ENCODE assay signal across 14 cellular contexts in genomic region chr3:13141183-13141582, GRCh38.
DNase-seq lines count a peak whose midpoint lies in the region; ATAC-seq and TF ChIP-seq lines count a peak whose summit lies in the region.
"Had no signal": no experiment of that assay in that cellular context is flagged by ENCODE, and none has a peak within 500 bp of the region (broad histone marks: within the 10 kb centered on the region; RNA-seq: fewer than 3 reads in every experiment).

No MANE protein-coding gene starts in this region.

- H3K36me3 ChIP-seq in Peyer's patch (no peaks in the 10 kb centered on the region), OCI-LY7 (ENCODE audit: insufficient read depth, low read length) (no peaks in the 10 kb centered on the region)
- H3K36me3 ChIP-seq: BE2C had no signal

- TF ChIP-seq CTCF in Peyer's patch (IDR thresholded peaks at IDR 0.05) (no peak), OCI-LY7 (conservative IDR thresholded peaks at IDR 0.05; ENCODE audit: low read length) (no peak)

- DNase-seq in Peyer's patch (peak in 2 of 3 donors; percentile 5 to 10), islet precursor cell (peak; percentile 32), sciatic nerve (ENCODE audit: low spot score) (peak; percentile 28), OCI-LY7 (ENCODE audit: low spot score) (no peak), HK-2 (ENCODE audit: unreplicated experiment) (no peak)
- no peak for DNase-seq in activated effector memory CD4-positive, alpha-beta T cell treated with anti-CD3 and anti-CD28 coated beads, Interleukin-2, amount 50 U/mL, for 16 hours
- DNase-seq: BE2C; CD8-positive, alpha-beta T cell; COR-L47; GDM1 had no signal

- POLR2A ChIA-PET in OCI-LY7 (lab: Charles Lee) = interaction anchor here (0.7 kb wide), 1 partner anchor 274 kb away, joined by 3 read pairs; no protein-coding TSS in a partner anchor

- H3K9me3 ChIP-seq in Peyer's patch = no peaks in the 10 kb centered on the region
- H3K9me3 ChIP-seq in OCI-LY7 (ENCODE audit: low read length) = no peaks in the 10 kb centered on the region
- H3K9me3 ChIP-seq: A549, BE2C had no signal

- no peaks in the 10 kb centered on the region for H3K27me3 ChIP-seq in Peyer's patch
- H3K27me3 ChIP-seq: BE2C had no signal

- TF ChIP-seq POLR2A in Peyer's patch (IDR thresholded peaks at IDR 0.05) = no peak

- no peak overlapping the region for H3K27ac ChIP-seq in Peyer's patch
- H3K27ac ChIP-seq in OCI-LY7 (ENCODE audit: low read depth, low read length, poor library complexity, severe bottlenecking) = no peak overlapping the region
- H3K27ac ChIP-seq: A549, C4-2B, GM23248 had no signal

- ATAC-seq in sciatic nerve = no peak
- ATAC-seq: CD8-positive, alpha-beta T cell; HCT116 had no signal

- H4K20me1 ChIP-seq in OCI-LY7 (ENCODE audit: insufficient read depth, low read length) = no peaks in the 10 kb centered on the region

- no peak overlapping the region for H3K4me2 ChIP-seq in OCI-LY7 (ENCODE audit: low read length)
- H3K4me2 ChIP-seq: A549 had no signal

- H3K4me1 ChIP-seq in Peyer's patch = no peaks in the 10 kb centered on the region
- H3K4me1 ChIP-seq in OCI-LY7 (ENCODE audit: insufficient read depth, low read length, poor library complexity, severe bottlenecking) = no peaks in the 10 kb centered on the region
- H3K4me1 ChIP-seq: A549, BE2C had no signal

- BruUV-seq in OCI-LY7 (replicated peaks; lab: Mats Ljungman, UMichigan) = no TSS peak

- CTCF ChIA-PET in OCI-LY7 (lab: Charles Lee; ENCODE audit: unreplicated experiment) = no interaction called here

- intact Hi-C loops in sciatic nerve (cut with DNase I) (no loop called here), OCI-LY7 (cut with micrococcal nuclease; ENCODE audit: unreplicated experiment) (no loop called here)

- H2AFZ ChIP-seq in OCI-LY7 (ENCODE audit: low read length) = no peak overlapping the region
- H2AFZ ChIP-seq: GM23248 had no signal

- H3K4me3 ChIP-seq in Peyer's patch = no peak overlapping the region
- no peak overlapping the region for H3K4me3 ChIP-seq in OCI-LY7 (ENCODE audit: low read depth, low read length, poor library complexity, severe bottlenecking)
- H3K4me3 ChIP-seq: A549, GM23248 had no signal

- no peaks in the 10 kb centered on the region for H3K79me2 ChIP-seq in OCI-LY7 (ENCODE audit: insufficient read depth, low read depth, low read length)

- H3K9me2 ChIP-seq in OCI-LY7 (ENCODE audit: insufficient read depth, low read length) = no peaks in the 10 kb centered on the region

Comparison
In these comparisons a context has a peak if more than half of its experiments do, and no peak if none do; other contexts are left out.
1. DNase-seq: peak in Peyer's patch (2 of 3), islet precursor cell (single experiment) and sciatic nerve (single experiment); none in OCI-LY7 (single experiment), activated effector memory CD4-positive, alpha-beta T cell treated with anti-CD3 and anti-CD28 coated beads, Interleukin-2, amount 50 U/mL, for 16 hours (single experiment) and HK-2 (single experiment).